Comparison of ENCODE assay signal across 20 cellular contexts in the genomic region with DNA sequence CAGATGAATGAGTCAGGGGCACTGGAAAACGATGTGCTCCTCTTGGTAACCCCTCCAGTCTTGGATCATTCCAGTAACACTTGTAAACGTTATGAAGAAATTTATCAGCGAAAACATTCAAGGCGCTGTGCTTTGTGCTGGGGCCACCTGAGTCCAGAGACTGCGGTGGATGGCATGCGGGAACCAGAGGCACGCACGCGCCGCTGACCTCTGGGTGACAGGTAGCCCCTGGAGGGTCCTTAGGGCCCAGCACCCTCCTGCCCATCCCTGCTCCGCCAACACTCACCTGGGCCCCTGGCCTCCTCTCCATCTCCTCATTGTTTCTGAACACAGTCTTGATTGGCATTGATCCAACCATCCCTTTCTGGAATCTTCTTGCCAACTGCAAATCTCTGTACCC.
DNase-seq lines count a peak whose midpoint lies in the region; ATAC-seq and TF ChIP-seq lines count a peak whose summit lies in the region.
"Had no signal": no experiment of that assay in that cellular context is flagged by ENCODE, and none has a peak within 500 bp of the region (broad histone marks: within the 10 kb centered on the region; RNA-seq: fewer than 3 reads in every experiment).

No MANE protein-coding gene starts in this region.

- TF ChIP-seq CTCF in natural killer cell (IDR thresholded peaks at IDR 0.05) (no peak), endodermal cell (conservative IDR thresholded peaks at IDR 0.05) (no peak)

- H3K27me3 Mint-ChIP-seq in natural killer cell treated with Interleukin-12 subunit alpha and Interleukin-12 subunit beta and Interleukin-15 and Interleukin-18, amount 100 ng/mL, for 72 hours, result peaks cover 0 to 10% of the 10 kb centered on the region in 2 donors
- H3K27me3 Mint-ChIP-seq in natural killer cell (ENCODE audit: low read depth in 2 of 2) (peaks cover 10 to 11% of the 10 kb centered on the region in 2 donors), endodermal cell (ENCODE audit: insufficient read depth) (peaks cover 6% of the 10 kb centered on the region)
- H3K27me3 Mint-ChIP-seq: CD4-positive, alpha-beta memory T cell had no signal

- no peak overlapping the region for H3K27ac Mint-ChIP-seq in natural killer cell treated with Interleukin-12 subunit alpha and Interleukin-12 subunit beta and Interleukin-15 and Interleukin-18, amount 100 ng/mL, for 72 hours
- no peak overlapping the region for H3K27ac Mint-ChIP-seq in natural killer cell
- no peak overlapping the region for H3K27ac Mint-ChIP-seq in endodermal cell
- H3K27ac Mint-ChIP-seq: CD4-positive, alpha-beta memory T cell had no signal

- ATAC-seq in natural killer cell treated with Interleukin-12 subunit alpha and Interleukin-12 subunit beta and Interleukin-15 and Interleukin-18, amount 100 ng/mL, for 72 hours, result no peak
- ATAC-seq in natural killer cell (no peak), HG03354 (IDR thresholded peaks at IDR 0.05; ENCODE audit: poor library complexity, severe bottlenecking, unreplicated experiment) (no peak), HG03342 (IDR thresholded peaks at IDR 0.05; ENCODE audit: unreplicated experiment) (no peak)

- H3K4me1 ChIP-seq in endodermal cell (ENCODE audit: control insufficient read depth, insufficient read depth, low read length), result no peaks in the 10 kb centered on the region
- H3K4me1 ChIP-seq: A549 had no signal

- H3K36me3 Mint-ChIP-seq in natural killer cell treated with Interleukin-12 subunit alpha and Interleukin-12 subunit beta and Interleukin-15 and Interleukin-18, amount 100 ng/mL, for 72 hours, result peaks cover 12% of the 10 kb centered on the region
- H3K36me3 Mint-ChIP-seq in natural killer cell, result peaks cover 16% of the 10 kb centered on the region
- peaks cover 18% of the 10 kb centered on the region for H3K36me3 Mint-ChIP-seq in endodermal cell (ENCODE audit: low read depth)

- peak; percentile 34 for DNase-seq in natural killer cell treated with Interleukin-12 subunit alpha and Interleukin-12 subunit beta and Interleukin-15 and Interleukin-18, amount 100 ng/mL, for 72 hours (ENCODE audit: low spot score)
- no peak for DNase-seq in natural killer cell
- DNase-seq in endodermal cell, result peak; percentile 43
- DNase-seq in mesenteric fat pad (ENCODE audit: low spot score), result peak; percentile 78
- DNase-seq in NCI-H2107 treated with DMSO at 0.1 percent for 48 hours (lab: John Stamatoyannopoulos, UW; ENCODE audit: unreplicated experiment), result no peak
- DNase-seq: 8988T; ACHN; C1 segment of cervical spinal cord; Calu3; CD4-positive, alpha-beta memory T cell; COR-L47; DMS53; DMS79 treated with DMSO at 0.1 percent for 48 hours; GF-D8; GM23248; H7; HCEC 1CT had no signal

- no peak overlapping the region for H3K4me3 Mint-ChIP-seq in natural killer cell treated with Interleukin-12 subunit alpha and Interleukin-12 subunit beta and Interleukin-15 and Interleukin-18, amount 100 ng/mL, for 72 hours
- no peak overlapping the region for H3K4me3 Mint-ChIP-seq in natural killer cell
- no peak overlapping the region for H3K4me3 Mint-ChIP-seq in endodermal cell
- H3K4me3 Mint-ChIP-seq: CD4-positive, alpha-beta memory T cell had no signal

- WGBS in endodermal cell (ENCODE audit: insufficient coverage in 1 of 2, insufficient read length in 1 of 2), 2 experiments, result 90 to 98% methylated on average over 8 to 11 of the region's 11 CpGs

- intact Hi-C loops in natural killer cell (cut with micrococcal nuclease), result no loop called here

- H3K9me3 Mint-ChIP-seq in natural killer cell treated with Interleukin-12 subunit alpha and Interleukin-12 subunit beta and Interleukin-15 and Interleukin-18, amount 100 ng/mL, for 72 hours, result no peaks in the 10 kb centered on the region
- H3K9me3 Mint-ChIP-seq in natural killer cell, result no peaks in the 10 kb centered on the region
- H3K9me3 Mint-ChIP-seq in endodermal cell, result peaks cover 6% of the 10 kb centered on the region

- no peak overlapping the region for H3K4me3 ChIP-seq in endodermal cell (ENCODE audit: low read length)
- H3K4me3 ChIP-seq: A549, GM23248 had no signal

- H3K27me3 ChIP-seq in endodermal cell (ENCODE audit: control insufficient read depth, insufficient read depth, low read length, poor library complexity, severe bottlenecking), result no peaks in the 10 kb centered on the region

- H3K9ac ChIP-seq in endodermal cell (ENCODE audit: extremely low read depth, low read length, poor library complexity, severe bottlenecking), result no peak overlapping the region
- H3K9ac ChIP-seq: GM23248 had no signal

- H3K36me3 ChIP-seq in endodermal cell (ENCODE audit: control insufficient read depth, insufficient read depth, low read length), result peaks cover 22% of the 10 kb centered on the region

- peaks cover 7% of the 10 kb centered on the region for H3K9me3 ChIP-seq in endodermal cell (ENCODE audit: control insufficient read depth, low read length)
- H3K9me3 ChIP-seq: A549 had no signal

- no peak overlapping the region for H3K27ac ChIP-seq in endodermal cell (ENCODE audit: low read depth, low read length)
- H3K27ac ChIP-seq: A549, GM23248 had no signal

- peaks cover 6 to 13% of the 10 kb centered on the region in 2 donors for H3K4me1 Mint-ChIP-seq in natural killer cell treated with Interleukin-12 subunit alpha and Interleukin-12 subunit beta and Interleukin-15 and Interleukin-18, amount 100 ng/mL, for 72 hours (ENCODE audit: low read depth in 2 of 2)
- H3K4me1 Mint-ChIP-seq in natural killer cell (peaks cover 23 to 26% of the 10 kb centered on the region in 2 donors), endodermal cell (no peaks in the 10 kb centered on the region)

Comparison
In these comparisons a context has a peak if more than half of its experiments do, and no peak if none do; other contexts are left out.
1. DNase-seq: peak in natural killer cell treated with Interleukin-12 subunit alpha and Interleukin-12 subunit beta and Interleukin-15 and Interleukin-18, amount 100 ng/mL, for 72 hours (single experiment), endodermal cell (single experiment) and mesenteric fat pad (single experiment); none in natural killer cell (single experiment) and NCI-H2107 treated with DMSO at 0.1 percent for 48 hours (single experiment).